In the genomic region with DNA sequence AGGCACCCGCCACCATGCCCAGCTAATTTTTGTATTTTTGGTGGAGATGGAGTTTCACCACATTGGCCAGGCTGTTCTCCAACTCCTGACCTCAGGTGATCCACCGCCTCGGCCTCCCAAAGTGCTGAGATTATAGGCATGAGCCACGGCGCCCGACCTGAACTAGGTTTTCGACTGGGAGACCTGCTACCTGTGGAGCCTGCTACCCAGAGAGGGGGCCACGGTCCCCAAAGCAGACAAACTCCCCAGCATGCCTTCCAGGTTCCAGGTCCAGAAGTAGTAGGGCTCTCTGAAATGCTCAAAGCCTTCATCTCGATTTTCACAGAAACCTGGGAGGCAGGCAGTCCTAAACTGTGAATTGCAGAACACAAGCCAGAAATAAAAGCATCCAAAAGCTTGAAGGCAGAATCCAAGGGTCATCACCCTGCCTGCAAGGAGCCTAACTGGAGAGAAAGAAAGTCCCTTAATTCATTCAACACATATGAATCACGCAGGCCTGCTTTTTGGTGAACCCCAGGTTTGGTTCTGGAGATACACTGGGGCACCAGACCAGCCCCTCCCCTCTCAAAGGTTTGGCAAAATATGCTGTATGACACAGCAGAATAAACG, we compare ENCODE assay signal across 9 cellular contexts. TPM values are rescaled to one million over a fixed set of nuclear protein-coding genes. Genes with fewer than 3 reads are reported as not detected.
A peak's percentile ranks its signal among the peaks of the same experiment; 100 is the strongest.
DNase-seq lines count a peak whose midpoint lies in the region; ATAC-seq and TF ChIP-seq lines count a peak whose summit lies in the region.
"Had no signal": no experiment of that assay in that cellular context is flagged by ENCODE, and none has a peak within 500 bp of the region (broad histone marks: within the 10 kb centered on the region; RNA-seq: fewer than 3 reads in every experiment).

No MANE protein-coding gene starts in this region.

- peak overlapping the region; percentile 86 for H3K4me2 ChIP-seq in OCI-LY3 (ENCODE audit: low read length)

- H3K36me3 ChIP-seq in OCI-LY3 (replicated peaks; ENCODE audit: low read depth, low read length): no peaks in the 10 kb centered on the region
- H3K36me3 ChIP-seq in ectodermal cell (ENCODE audit: control insufficient read depth, insufficient read depth, low read length): no peaks in the 10 kb centered on the region

- 75 to 77% methylated on average over 11 of the region's 11 CpGs for WGBS in ectodermal cell, 2 experiments

- H3K9me3 ChIP-seq in OCI-LY3 (ENCODE audit: insufficient read depth, low read length) (no peaks in the 10 kb centered on the region), ectodermal cell (ENCODE audit: control insufficient read depth, low read length) (no peaks in the 10 kb centered on the region)

- TF ChIP-seq CTCF in AG10803 (conservative IDR thresholded peaks at IDR 0.05; ENCODE audit: low read length) (no peak), OCI-LY3 (IDR thresholded peaks at IDR 0.05; ENCODE audit: low read depth, low read length) (no peak), nephron progenitor cell (IDR thresholded peaks at IDR 0.05) (no peak)

- H3K36me3 Mint-ChIP-seq in nephron progenitor cell (ENCODE audit: low read depth): no peaks in the 10 kb centered on the region

- ATAC-seq in esophagus mucosa (no peak), GM19395 (IDR thresholded peaks at IDR 0.05; ENCODE audit: unreplicated experiment) (no peak)

- H4K20me1 ChIP-seq in OCI-LY3 (ENCODE audit: insufficient read depth, low read length): no peaks in the 10 kb centered on the region

- no peak overlapping the region for H3K27ac Mint-ChIP-seq in nephron progenitor cell

- peak overlapping the region; percentile 93 for H3K9ac ChIP-seq in OCI-LY3 (ENCODE audit: low read length)

- H3K27me3 ChIP-seq in OCI-LY3 (ENCODE audit: low read depth, low read length) (peaks cover 4% of the 10 kb centered on the region; the same call in 1 of the 2 replicates), ectodermal cell (ENCODE audit: control insufficient read depth, insufficient read depth, low read length, poor library complexity, severe bottlenecking) (peaks cover 48% of the 10 kb centered on the region)

- H3K27ac ChIP-seq in OCI-LY3 (ENCODE audit: low read length) (peak overlapping the region; percentile 64), ectodermal cell (ENCODE audit: insufficient read depth, low read depth, low read length, poor library complexity, severe bottlenecking) (no peak overlapping the region)

- no peak overlapping the region for H2AFZ ChIP-seq in OCI-LY3 (ENCODE audit: low read depth, low read length)

- H3K79me2 ChIP-seq in OCI-LY3 (ENCODE audit: low read length): peaks cover 3% of the 10 kb centered on the region; the same call in 1 of the 2 replicates

- H3K9me3 Mint-ChIP-seq in nephron progenitor cell: no peaks in the 10 kb centered on the region

- H3K4me3 Mint-ChIP-seq in nephron progenitor cell: peak overlapping the region; percentile 79

- peaks cover 48% of the 10 kb centered on the region for H3K27me3 Mint-ChIP-seq in nephron progenitor cell (ENCODE audit: low read depth, poor library complexity)

- DNase-seq in AG10803 (ENCODE audit: low read depth) (no peak), nephron progenitor cell (no peak), NCI-H1048 (lab: John Stamatoyannopoulos, UW) (no peak), NCI-H1092 treated with DMSO at 0.1 percent for 48 hours (lab: John Stamatoyannopoulos, UW) (no peak)

- peaks cover 33% of the 10 kb centered on the region for H3K4me1 Mint-ChIP-seq in nephron progenitor cell

- H3K4me3 ChIP-seq in AG10803 (ENCODE audit: low read length) (peak overlapping the region; percentile 76), OCI-LY3 (ENCODE audit: low read length) (peak overlapping the region; percentile 92), ectodermal cell (ENCODE audit: insufficient read depth, low read depth, low read length) (peak overlapping the region; percentile 72)

- H3K4me1 ChIP-seq in OCI-LY3 (ENCODE audit: low read length) (peaks cover 40% of the 10 kb centered on the region), ectodermal cell (ENCODE audit: control insufficient read depth, insufficient read depth, low read length) (peaks cover 7% of the 10 kb centered on the region)

RNA-seq across cellular contexts. Expression of gene IRF1, which starts 4.6 kb away (rescaled TPM):
- polyA plus RNA-seq in ectodermal cell (2013, experiment 1 of 4): 3.3 TPM
- polyA plus RNA-seq in ectodermal cell (2013, experiment 2 of 4): 2.8 TPM
- 3.3 TPM for polyA plus RNA-seq in ectodermal cell (2013, experiment 3 of 4)
- polyA plus RNA-seq in ectodermal cell (2013, experiment 4 of 4): 4.1 TPM
- 9.1 TPM for total RNA-seq in esophagus mucosa

RNA-seq across cellular contexts. Expression of gene IL5, which starts 48.2 kb away (rescaled TPM):
- polyA plus RNA-seq in ectodermal cell (2013, experiment 1 of 4): not detected
- not detected for polyA plus RNA-seq in ectodermal cell (2013, experiment 2 of 4)
- not detected for polyA plus RNA-seq in ectodermal cell (2013, experiment 3 of 4)
- polyA plus RNA-seq in ectodermal cell (2013, experiment 4 of 4): not detected
- not detected for total RNA-seq in esophagus mucosa
- total RNA-seq: glomerular endothelial cell had no signal
